ENCODE assay signal across 20 cellular contexts in the genomic region with DNA sequence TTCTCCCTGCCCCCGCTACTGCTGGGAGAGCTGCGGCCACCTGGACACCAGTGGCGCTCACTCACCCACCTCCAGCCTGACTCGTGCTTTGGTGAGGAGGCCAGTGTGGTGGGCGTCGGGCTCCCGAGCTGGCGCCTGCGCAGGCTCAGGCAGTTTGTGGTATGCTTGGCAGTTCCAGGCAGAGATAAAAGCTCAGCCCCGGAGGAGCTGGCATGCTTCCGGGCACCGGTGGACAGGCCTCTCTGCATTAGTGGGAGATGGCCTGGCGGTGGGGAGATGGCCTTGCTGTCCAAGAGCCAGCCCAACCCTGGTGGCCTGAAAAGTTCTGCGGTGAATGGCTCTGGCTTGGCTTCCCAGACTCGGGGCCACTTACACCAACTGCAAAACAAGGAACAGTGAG. TPM values are rescaled to one million over a fixed set of nuclear protein-coding genes. Genes with fewer than 3 reads are reported as not detected.
DNase-seq lines count a peak whose midpoint lies in the region; TF ChIP-seq lines count a peak whose summit lies in the region.
"Had no signal": no experiment of that assay in that cellular context is flagged by ENCODE, and none has a peak within 500 bp of the region (broad histone marks: within the 10 kb centered on the region; RNA-seq: fewer than 3 reads in every experiment).

No MANE protein-coding gene starts in this region.

- peaks cover 7% of the 10 kb centered on the region for H3K36me3 Mint-ChIP-seq in MCF 10A (ENCODE audit: insufficient read depth, unreplicated experiment)
- H3K36me3 Mint-ChIP-seq: type B pancreatic cell had no signal

- H3K27me3 ChIP-seq in breast epithelium = no peaks in the 10 kb centered on the region
- H3K27me3 ChIP-seq in layer of hippocampus (ENCODE audit: control insufficient read depth, insufficient read depth, low read length) = no peaks in the 10 kb centered on the region
- H3K27me3 ChIP-seq in testis = no peaks in the 10 kb centered on the region

- 54 to 58% methylated on average over 12 to 15 of the region's 15 CpGs for WGBS in testis, 2 donors

- H3K27ac ChIP-seq in breast epithelium (peak overlapping the region; percentile 79 to 81), layer of hippocampus (ENCODE audit: low read depth, low read length) (peak overlapping the region; percentile 58), testis (peak overlapping the region in 1 of 2 donors; percentile 33)
- H3K27ac ChIP-seq: C4-2B, neutrophil had no signal

- H3K9me3 ChIP-seq in breast epithelium (no peaks in the 10 kb centered on the region), testis (no peaks in the 10 kb centered on the region)
- H3K9me3 ChIP-seq: HAP-1, neutrophil had no signal

- H3K27me3 Mint-ChIP-seq in MCF 10A (ENCODE audit: insufficient read depth, unreplicated experiment) = no peaks in the 10 kb centered on the region

- no peak overlapping the region for H3K4me3 Mint-ChIP-seq in MCF 10A (ENCODE audit: unreplicated experiment)
- H3K4me3 Mint-ChIP-seq: type B pancreatic cell had no signal

- BruUV-seq in MCF 10A (replicated peaks; lab: Mats Ljungman, UMichigan) = no TSS peak

- POLR2A ChIA-PET in MCF 10A (lab: Yijun Ruan, JAX) = interaction anchor here (0.6 kb wide), 1 partner anchor 12 kb away, joined by 3 read pairs; no protein-coding TSS in a partner anchor

- H3K4me1 Mint-ChIP-seq in MCF 10A (ENCODE audit: insufficient read depth, unreplicated experiment) = peaks cover 25% of the 10 kb centered on the region

- CTCF ChIA-PET in MCF 10A (lab: Yijun Ruan, JAX) = interaction anchor here (0.6 to 9.3 kb wide), 3 partner anchors 16 to 56 kb away, joined by 3 to 99 read pairs (median 3); no protein-coding TSS in a partner anchor

- TF ChIP-seq POLR2A in breast epithelium (IDR thresholded peaks at IDR 0.05) (no peak), testis (IDR thresholded peaks at IDR 0.05) (no peak)

- H3K4me3 ChIP-seq in breast epithelium (peak overlapping the region in 1 of 3 donors; percentile 46), testis (no peak overlapping the region)
- H3K4me3 ChIP-seq: HAP-1 had no signal

- peaks cover 3 to 33% of the 10 kb centered on the region in 2 donors for H3K4me1 ChIP-seq in breast epithelium
- H3K4me1 ChIP-seq in testis = peaks cover 45% of the 10 kb centered on the region
- H3K4me1 ChIP-seq: HAP-1 had no signal

- DNase-seq in breast epithelium (ENCODE audit: low spot score in 2 of 2) = no peak
- no peak for DNase-seq in MCF 10A (ENCODE audit: unreplicated experiment)
- DNase-seq in anterior cingulate cortex (lab: John Stamatoyannopoulos, UW) = peak in 38 of 58 donors; percentile 14 to 75 (median 46)
- DNase-seq in testis = peak; percentile 73
- DNase-seq in T-helper 2 cell = no peak
- no peak for DNase-seq in NCI-H1105 treated with DMSO at 0.1 percent for 48 hours (lab: John Stamatoyannopoulos, UW)
- no peak for DNase-seq in NCI-H2107 (lab: John Stamatoyannopoulos, UW)
- DNase-seq: 8988T; mesendoderm; MM.1S; NCI-H2029 treated with DMSO at 0.1 percent for 48 hours; stimulated activated CD4-positive, alpha-beta T cell treated with anti-CD3 and anti-CD28 coated beads, Interleukin-4, amount 100 ng/mL, for 1 hour; stimulated activated CD8-positive, alpha-beta memory T cell treated with anti-CD3 and anti-CD28 coated beads, Interleukin-4, amount 100 ng/mL, for 48 hours had no signal

- intact Hi-C loops in breast epithelium (cut with DNase I; ENCODE audit: low total_unique reads) (no loop called here), MCF 10A (cut with micrococcal nuclease) (no loop called here), testis (cut with DNase I; ENCODE audit: low total_unique reads) (no loop called here)

- no peaks in the 10 kb centered on the region for H3K36me3 ChIP-seq in breast epithelium
- no peaks in the 10 kb centered on the region for H3K36me3 ChIP-seq in testis (ENCODE audit: low read depth, missing control alignments)
- H3K36me3 ChIP-seq: HAP-1, neutrophil had no signal

- H3K27ac Mint-ChIP-seq in MCF 10A (ENCODE audit: low read depth, unreplicated experiment) = no peak overlapping the region
- H3K27ac Mint-ChIP-seq: activated T-helper 2 cell treated with anti-CD3 and anti-CD28 coated beads, Interferon-gamma antibody, Interleukin-2, Interleukin-4, amounts not matched to agents 10 μg/mL and 5 μg/mL and 100 μg/mL, durations not matched to agents 14 hours and 24 hours and 36 hours; type B pancreatic cell had no signal

- TF ChIP-seq CTCF in breast epithelium (IDR thresholded peaks at IDR 0.05) (no peak), MCF 10A (IDR thresholded peaks at IDR 0.05; ENCODE audit: unreplicated experiment) (no peak), testis (IDR thresholded peaks at IDR 0.05) (no peak)

- no peaks in the 10 kb centered on the region for H3K9me3 Mint-ChIP-seq in MCF 10A (ENCODE audit: unreplicated experiment)
- H3K9me3 Mint-ChIP-seq: activated T-helper 2 cell treated with anti-CD3 and anti-CD28 coated beads, Interferon-gamma antibody, Interleukin-2, Interleukin-4, amounts not matched to agents 10 μg/mL and 5 μg/mL and 100 μg/mL, durations not matched to agents 14 hours and 24 hours and 36 hours; type B pancreatic cell had no signal

RNA-seq across cellular contexts. Expression of gene ADGRG1, which starts 4.1 kb away (rescaled TPM):
- total RNA-seq in breast epithelium = 10 to 100 TPM in 2 of 3 donors, 1 to 10 TPM in 1; 9.4 to 54.1 (median 34.0) TPM
- 10.1 and 10.2 TPM in 2 replicates for total RNA-seq in MCF 10A (2022)
- 100 to 1,000 TPM; 296 to 346 TPM for total RNA-seq in testis
- 134 TPM for polyA plus RNA-seq in testis (ENCODE audit: insufficient read depth, low read depth, low replicate concordance)

RNA-seq across cellular contexts. Expression of gene ADGRG3, which starts 35.5 kb away (rescaled TPM):
- total RNA-seq in breast epithelium (1 to 10 TPM in 2 of 3 donors, under 1 TPM in 1; 0.64 to 5.2 (median 1.6) TPM), MCF 10A (2022) (not detected in 2 replicates), testis (under 1 TPM; 0.37 to 0.63 TPM)
- 0.82 TPM for polyA plus RNA-seq in testis (ENCODE audit: insufficient read depth, low read depth, low replicate concordance)
- total RNA-seq: activated CD8-positive, alpha-beta memory T cell treated with anti-CD3 and anti-CD28 coated beads for 36 hours; activated T-helper 2 cell treated with anti-CD3 and anti-CD28 coated beads, Interferon-gamma antibody, Interleukin-2, Interleukin-4, amounts not matched to agents 10 μg/mL and 5 μg/mL and 100 μg/mL, durations not matched to agents 14 hours and 24 hours and 36 hours had no signal

Comparison
In these comparisons a context has a peak if more than half of its experiments do, and no peak if none do; other contexts are left out.
1. DNase-seq: peak in anterior cingulate cortex (38 of 58) and testis (single experiment); none in breast epithelium (0 of 2), MCF 10A (single experiment), T-helper 2 cell (0 of 5), NCI-H1105 treated with DMSO at 0.1 percent for 48 hours (single experiment) and NCI-H2107 (single experiment).
2. RNA of gene ADGRG1, which starts 4.1 kb away (total RNA-seq): 296 to 346 TPM in testis; 9.4 to 54.1 TPM in breast epithelium and 10.1 to 10.2 TPM in MCF 10A; every median in the first group is over 4 times any median in the second.